In genomic region chr12:85630851-85631250, GRCh38 we compare ENCODE assay signal across 1 cellular context.
TF ChIP-seq lines count a peak whose summit lies in the region.

No MANE protein-coding gene starts in this region.

TF ChIP-seq in IMR-90, 13 proteins besides CTCF, POLR2A, EP300 and RAD21 (continued from another document):
- TF ChIP-seq CHD1 (IDR thresholded peaks at IDR 0.05; ENCODE audit: low read depth, low read length) = no peak
TF ChIP-seq in IMR-90: peak in this region for 0.
